ENCODE assay signal across 8 cellular contexts in genomic region chr2:173963817-173964564, GRCh38. TPM values are rescaled to one million over a fixed set of nuclear protein-coding genes. Genes with fewer than 3 reads are reported as not detected.
A peak's percentile ranks its signal among the peaks of the same experiment; 100 is the strongest.
DNase-seq lines count a peak whose midpoint lies in the region; ATAC-seq and TF ChIP-seq lines count a peak whose summit lies in the region.

No MANE protein-coding gene starts in this region.

- H3K27me3 ChIP-seq in GM23338 (ENCODE audit: insufficient read depth): no peaks in the 10 kb centered on the region
- H3K27me3 ChIP-seq in neural progenitor cell: no peaks in the 10 kb centered on the region
- H3K27me3 ChIP-seq in stomach smooth muscle (ENCODE audit: control insufficient read depth in 1 of 2, insufficient read depth in 2 of 2, low read length in 2 of 2): no peaks in the 10 kb centered on the region

- H3K4me1 Mint-ChIP-seq in GM23338 (peaks cover 39% of the 10 kb centered on the region), neural progenitor cell (peaks cover 26% of the 10 kb centered on the region)

- H3K9me3 ChIP-seq in neural progenitor cell (ENCODE audit: low read depth): peaks cover 4% of the 10 kb centered on the region
- no peaks in the 10 kb centered on the region for H3K9me3 ChIP-seq in stomach smooth muscle (ENCODE audit: control insufficient read depth in 2 of 2, low read length in 2 of 2)

- H3K27me3 Mint-ChIP-seq in GM23338 (ENCODE audit: insufficient read depth, low read depth, poor library complexity) (peaks cover 11% of the 10 kb centered on the region), neural progenitor cell (ENCODE audit: insufficient read depth, low read depth) (peaks cover 13% of the 10 kb centered on the region)

- H2AFZ ChIP-seq in GM23338: no peak overlapping the region
- no peak overlapping the region for H2AFZ ChIP-seq in neural progenitor cell (replicated peaks)

- H3K27ac ChIP-seq in GM23338 (ENCODE audit: low read depth) (peak overlapping the region; percentile 95), neural progenitor cell (peak overlapping the region; percentile 97), stomach smooth muscle (ENCODE audit: low read length) (peak overlapping the region; percentile 62)

- peaks cover 30% of the 10 kb centered on the region for H3K36me3 Mint-ChIP-seq in GM23338 (ENCODE audit: low read depth)
- peaks cover 28% of the 10 kb centered on the region for H3K36me3 Mint-ChIP-seq in neural progenitor cell

- H4K20me1 ChIP-seq in GM23338 (replicated peaks; ENCODE audit: insufficient read depth) (peaks cover 19% of the 10 kb centered on the region), neural progenitor cell (ENCODE audit: low read depth) (peaks cover 13% of the 10 kb centered on the region)

- no peak for TF ChIP-seq CTCF in GM23338 (conservative IDR thresholded peaks at IDR 0.05; ENCODE audit: low read depth in 2 of 2)
- TF ChIP-seq CTCF in LNCaP clone FGC (IDR thresholded peaks at IDR 0.05; ENCODE audit: control insufficient read depth, extremely low read depth, insufficient read depth): no peak
- no peak for TF ChIP-seq CTCF in fibroblast of villous mesenchyme (IDR thresholded peaks at IDR 0.05; ENCODE audit: insufficient read depth, low read depth, low read length)
- TF ChIP-seq CTCF in neural progenitor cell (IDR thresholded peaks at IDR 0.05): peak; percentile 4

- no peaks in the 10 kb centered on the region for H3K9me2 ChIP-seq in GM23338 (ENCODE audit: insufficient read depth)

- no peak overlapping the region for H3K27ac Mint-ChIP-seq in GM23338
- no peak overlapping the region for H3K27ac Mint-ChIP-seq in neural progenitor cell

- no peak overlapping the region; the same call in 1 of the 2 replicates for H3K4me2 ChIP-seq in GM23338
- H3K4me2 ChIP-seq in neural progenitor cell: peak overlapping the region; percentile 100

- peak; percentile 91 for DNase-seq in Daoy (ENCODE audit: low read depth)
- peak; percentile 91 for DNase-seq in GM23338 (ENCODE audit: low spot score)
- no peak for DNase-seq in LNCaP clone FGC (ENCODE audit: low read depth)
- peak; percentile 44 to 79 for DNase-seq in SHP77 (lab: John Stamatoyannopoulos, UW)
- peak; percentile 93 for DNase-seq in activated gamma-delta T cell (lab: John Stamatoyannopoulos, UW)
- peak; percentile 89 for DNase-seq in fibroblast of villous mesenchyme (ENCODE audit: low read depth)
- DNase-seq in neural progenitor cell (ENCODE audit: low spot score): peak; percentile 93

- H3K36me3 ChIP-seq in GM23338 (ENCODE audit: insufficient read depth) (0 out of 2 replicates have a peak, but pooled peaks cover 5% of the 10 kb centered on the region), neural progenitor cell (peaks cover 17% of the 10 kb centered on the region), stomach smooth muscle (ENCODE audit: control insufficient read depth in 2 of 2, insufficient read depth in 2 of 2, low read length in 2 of 2) (no peaks in the 10 kb centered on the region)

- H3K4me3 ChIP-seq in GM23338: peak overlapping the region; percentile 72
- H3K4me3 ChIP-seq in LNCaP clone FGC (ENCODE audit: low read depth, low read length): peak overlapping the region; percentile 65
- H3K4me3 ChIP-seq in fibroblast of villous mesenchyme (ENCODE audit: low read depth, low read length): peak overlapping the region; percentile 91
- H3K4me3 ChIP-seq in neural progenitor cell: peak overlapping the region; percentile 99
- peak overlapping the region; percentile 59 to 83 for H3K4me3 ChIP-seq in stomach smooth muscle (ENCODE audit: low read length in 2 of 2)

- H3K79me2 ChIP-seq in GM23338 (replicated peaks; ENCODE audit: insufficient read depth) (peaks cover 56% of the 10 kb centered on the region), neural progenitor cell (ENCODE audit: low read depth) (peaks cover 70% of the 10 kb centered on the region)

- H3K4me3 Mint-ChIP-seq in GM23338: peak overlapping the region; percentile 95; the same call in 2 of the 3 replicates
- peak overlapping the region; percentile 83 for H3K4me3 Mint-ChIP-seq in neural progenitor cell

- H3K4me1 ChIP-seq in GM23338 (ENCODE audit: insufficient read depth) (peaks cover 24% of the 10 kb centered on the region), neural progenitor cell (peaks cover 22% of the 10 kb centered on the region), stomach smooth muscle (ENCODE audit: control insufficient read depth, insufficient read depth, low read length) (peaks cover 18% of the 10 kb centered on the region)

- H3K9me3 Mint-ChIP-seq in GM23338 (peaks cover 4% of the 10 kb centered on the region; the same call in 2 of the 3 replicates), neural progenitor cell (peaks cover 22% of the 10 kb centered on the region)

- no peak overlapping the region for H3K9ac ChIP-seq in neural progenitor cell
- peak overlapping the region; percentile 29 to 73 for H3K9ac ChIP-seq in stomach smooth muscle (ENCODE audit: low read length in 2 of 2)

- no peaks in the 10 kb centered on the region; the same call in 1 of the 2 replicates for H3F3A ChIP-seq in GM23338 (replicated peaks; ENCODE audit: low read depth)
- peaks cover 33% of the 10 kb centered on the region for H3F3A ChIP-seq in neural progenitor cell (ENCODE audit: low read depth)

- peak; percentile 48 for ATAC-seq in GM23338

TF ChIP-seq in GM23338, 12 proteins besides CTCF, POLR2A, EP300 and RAD21:
- TF ChIP-seq POLR2AphosphoS5 (IDR thresholded peaks at IDR 0.05; ENCODE audit: low read depth) (peak; percentile 42; the same call in 1 of the 2 replicates), ZNF114 (CRISPR knock-in tag; IDR thresholded peaks at IDR 0.05) (no peak), CREB1 (CRISPR knock-in tag; IDR thresholded peaks at IDR 0.05; ENCODE audit: low read depth) (0 out of 2 replicates have a peak, but pooled peaks have one; percentile 17)

RNA-seq across cellular contexts. Expression of gene SP3, which starts 1.2 kb away (rescaled TPM):
- 57.4 and 88.5 TPM in 2 replicates for total RNA-seq in Daoy (2014; rRNA removed; shearing (Covaris generic))
- total RNA-seq in GM23338 (2014; rRNA removed; shearing (Covaris generic)): 96.9 and 110 TPM in 2 replicates
- 21.9 and 24.1 TPM in 2 replicates for polyA plus RNA-seq in GM23338 (2016; fragmentation: Nextera tagmentation; extraction: Ambion mirVana)
- 87.0 and 129 TPM in 2 replicates for total RNA-seq in fibroblast of villous mesenchyme
- total RNA-seq in neural progenitor cell (ENCODE audit: low replicate concordance): 148 and 210 TPM in 2 replicates
